8 cellular contexts compared by ENCODE assay signal in genomic region chr16:56964243-56965148, GRCh38. TPM values are rescaled to one million over a fixed set of nuclear protein-coding genes. Genes with fewer than 3 reads are reported as not detected.
DNase-seq lines count a peak whose midpoint lies in the region; ATAC-seq, FAIRE-seq and TF ChIP-seq lines count a peak whose summit lies in the region.

No MANE protein-coding gene starts in this region.

- CTCF ChIA-PET in AG04450 (lab: Charles Lee): interaction anchor here (0.5 to 1.6 kb wide), 6 partner anchors 12 to 262 kb away, joined by 3 to 8 read pairs (median 4); partner anchors contain the start of gene NLRC5

- FAIRE-seq in small intestine (lab: Jason Lieb, UNC): no peak

- POLR2A ChIA-PET in AG04450 (lab: Yijun Ruan, JAX): interaction anchor here (0.7 to 1.2 kb wide), 6 partner anchors 19 to 75 kb away, joined by 3 to 9 read pairs (median 3); partner anchors contain the start of gene HERPUD1

- peak; percentile 65 for ATAC-seq in GM18858 (IDR thresholded peaks at IDR 0.05; ENCODE audit: unreplicated experiment)

- H3K4me1 ChIP-seq in ascending aorta (peaks cover 0 to 10% of the 10 kb centered on the region in 2 donors), small intestine (ENCODE audit: control insufficient read depth in 2 of 2, insufficient read depth in 1 of 2, low read depth in 1 of 2, low read length in 1 of 2) (no peaks in the 10 kb centered on the region)

- peak; percentile 64 for TF ChIP-seq CTCF in AG04450 (IDR thresholded peaks at IDR 0.05; ENCODE audit: low read depth, low read length)
- peak; percentile 70 to 76 (median 72) for TF ChIP-seq CTCF in ascending aorta (IDR thresholded peaks at IDR 0.05)

- H3K4me3 ChIP-seq in AG04450 (ENCODE audit: low read depth, low read length): no peak overlapping the region
- H3K4me3 ChIP-seq in ascending aorta: no peak overlapping the region
- no peak overlapping the region for H3K4me3 ChIP-seq in small intestine (ENCODE audit: low read depth in 1 of 2, low read length in 2 of 2)

- H3K27me3 ChIP-seq in AG04450 (ENCODE audit: control insufficient read depth, insufficient read depth, low read length) (no peaks in the 10 kb centered on the region), ascending aorta (no peaks in the 10 kb centered on the region), small intestine (ENCODE audit: control insufficient read depth in 2 of 2, insufficient read depth in 2 of 2, low read length in 2 of 2) (no peaks in the 10 kb centered on the region)

- peaks cover 4% of the 10 kb centered on the region; the same call in 1 of the 2 replicates for H3K9me3 ChIP-seq in AG04450 (ENCODE audit: control insufficient read depth, insufficient read depth, low read length)
- H3K9me3 ChIP-seq in KOPT-K1 (ENCODE audit: insufficient read depth, low read length, poor library complexity, severe bottlenecking): no peaks in the 10 kb centered on the region
- H3K9me3 ChIP-seq in ascending aorta: no peaks in the 10 kb centered on the region
- no peaks in the 10 kb centered on the region for H3K9me3 ChIP-seq in small intestine (ENCODE audit: control insufficient read depth, low read depth)

- H3K36me3 ChIP-seq in KOPT-K1 (ENCODE audit: insufficient read depth, low read length) (no peaks in the 10 kb centered on the region), ascending aorta (no peaks in the 10 kb centered on the region), small intestine (ENCODE audit: control insufficient read depth in 2 of 2, insufficient read depth in 2 of 2, low read length in 2 of 2) (no peaks in the 10 kb centered on the region)

- DNase-seq in AG04450 (ENCODE audit: low read depth, low spot score) (peak; percentile 65), T1000 (lab: John Stamatoyannopoulos, UW) (peak; percentile 74), ascending aorta (ENCODE audit: low spot score in 2 of 2) (peak; percentile 32 to 88), iPS DF 19.7 (ENCODE audit: low read depth, low spot score) (peak; percentile 73), small intestine (peak; percentile 89), NCI-H345 treated with DMSO at 0.1 percent for 48 hours (lab: John Stamatoyannopoulos, UW; ENCODE audit: unreplicated experiment) (no peak)

- H3K27ac ChIP-seq in AG04450 (ENCODE audit: low read depth, low read length): peak overlapping the region; percentile 72
- peak overlapping the region; percentile 34 for H3K27ac ChIP-seq in KOPT-K1 (ENCODE audit: low read depth, low read length, poor library complexity, severe bottlenecking)
- H3K27ac ChIP-seq in ascending aorta: no peak overlapping the region
- no peak overlapping the region for H3K27ac ChIP-seq in small intestine (ENCODE audit: low read depth in 1 of 2, low read length in 1 of 2)

- WGBS in small intestine, 3 donors: 35 to 41% (median 40%) methylated on average over 27 to 30 of the region's 30 CpGs

- intact Hi-C loops in ascending aorta (cut with DNase I): no loop called here

RNA-seq across cellular contexts. Expression of gene CETP, which starts 2.7 kb away (rescaled TPM):
- polyA plus RNA-seq in AG04450 (2011; rRNA removed): 0.09 and 0.17 TPM in 2 replicates
- not detected in 2 replicates for polyA minus RNA-seq in AG04450 (2011; rRNA and poly(A)+ RNA removed)
- not detected for total RNA-seq in ascending aorta
- polyA plus RNA-seq in small intestine: 1 to 10 TPM in 1 of 3 donors, under 1 TPM in 1, not detected in 1; 0.34 to 1.6 TPM

RNA-seq across cellular contexts. Expression of gene NLRC5, which starts 24.9 kb away (rescaled TPM):
- polyA plus RNA-seq in AG04450 (2011; rRNA removed): 9.2 and 13.1 TPM in 2 replicates
- 37.2 and 38.1 TPM in 2 replicates for polyA minus RNA-seq in AG04450 (2011; rRNA and poly(A)+ RNA removed)
- total RNA-seq in ascending aorta: 46.7 TPM
- polyA plus RNA-seq in small intestine: 10 to 100 TPM in 2 of 3 donors, 1 to 10 TPM in 1; 6.3 to 29.2 (median 25.4) TPM

RNA-seq across cellular contexts. Expression of gene HERPUD1, which starts 32.6 kb away (rescaled TPM):
- polyA plus RNA-seq in AG04450 (2011; rRNA removed): 207 and 215 TPM in 2 replicates
- 243 and 282 TPM in 2 replicates for polyA minus RNA-seq in AG04450 (2011; rRNA and poly(A)+ RNA removed)
- total RNA-seq in ascending aorta: 108 TPM
- polyA plus RNA-seq in small intestine: 100 to 1,000 TPM in 1 of 3 donors, 10 to 100 TPM in 2; 25.9 to 126 (median 68.1) TPM

Comparison
In these comparisons a context has a peak if more than half of its experiments do, and no peak if none do; other contexts are left out.
1. H3K27ac ChIP-seq: peak in AG04450 (single experiment) and KOPT-K1 (single experiment); none in ascending aorta (0 of 2) and small intestine (0 of 2).